In the genomic region with DNA sequence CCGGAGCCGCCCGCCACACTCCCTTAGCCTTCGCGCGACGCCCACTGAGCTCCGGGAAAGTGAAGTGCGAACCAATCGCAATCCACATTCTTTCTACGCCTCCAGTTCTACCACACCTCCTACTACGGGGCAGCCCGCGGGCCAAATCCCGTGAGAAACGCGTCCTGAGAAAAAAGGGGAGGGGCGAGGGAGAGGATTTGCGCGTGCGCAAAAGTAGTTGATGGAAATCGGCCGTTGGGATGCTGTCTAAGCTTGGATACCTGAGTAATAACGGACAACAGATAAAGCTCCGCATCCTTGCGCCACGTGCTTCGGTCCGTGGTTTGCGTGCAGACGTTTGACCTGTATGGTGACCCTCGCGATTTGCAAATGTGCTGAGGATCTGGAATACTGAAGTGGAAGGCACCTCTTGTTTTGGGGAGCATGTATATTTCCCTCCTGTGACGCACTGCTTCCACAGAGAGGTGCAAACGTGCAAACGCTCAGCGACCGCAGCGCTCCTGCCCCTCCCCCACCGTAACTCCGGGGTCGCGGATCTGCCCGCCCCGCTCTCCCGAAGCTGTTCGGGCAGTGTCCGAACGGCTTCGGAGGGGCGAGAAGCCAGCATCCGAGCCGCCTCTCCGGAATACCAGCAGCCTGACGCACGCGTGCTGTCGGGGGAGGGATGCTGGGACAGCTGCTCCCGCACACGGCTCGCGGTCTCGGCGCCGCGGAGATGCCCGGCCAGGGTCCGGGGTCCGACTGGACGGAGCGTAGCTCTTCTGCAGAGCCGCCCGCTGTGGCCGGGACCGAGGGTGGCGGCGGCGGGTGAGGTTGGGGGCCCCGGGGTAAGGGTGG, we compare ENCODE assay signal across 1 cellular context.
TF ChIP-seq lines count a peak whose summit lies in the region.

A gene with protein sequence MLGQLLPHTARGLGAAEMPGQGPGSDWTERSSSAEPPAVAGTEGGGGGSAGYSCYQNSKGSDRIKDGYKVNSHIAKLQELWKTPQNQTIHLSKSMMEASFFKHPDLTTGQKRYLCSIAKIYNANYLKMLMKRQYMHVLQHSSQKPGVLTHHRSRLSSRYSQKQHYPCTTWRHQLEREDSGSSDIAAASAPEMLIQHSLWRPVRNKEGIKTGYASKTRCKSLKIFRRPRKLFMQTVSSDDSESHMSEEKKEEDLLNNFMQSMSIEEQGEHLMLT (plus strand): TSS at position 634 of the 837 bp plus-strand sequence. CDS start 31 bp downstream, at position 665.
TSS of gene GPN3 (minus strand) at position 46 of the 837 bp plus-strand sequence. CDS start 54 bp downstream, outside the sequence.

TF ChIP-seq in K562, 482 proteins besides CTCF, POLR2A, EP300 and RAD21 (continued from another document and continues in another):
- TF ChIP-seq, protein P1, sequence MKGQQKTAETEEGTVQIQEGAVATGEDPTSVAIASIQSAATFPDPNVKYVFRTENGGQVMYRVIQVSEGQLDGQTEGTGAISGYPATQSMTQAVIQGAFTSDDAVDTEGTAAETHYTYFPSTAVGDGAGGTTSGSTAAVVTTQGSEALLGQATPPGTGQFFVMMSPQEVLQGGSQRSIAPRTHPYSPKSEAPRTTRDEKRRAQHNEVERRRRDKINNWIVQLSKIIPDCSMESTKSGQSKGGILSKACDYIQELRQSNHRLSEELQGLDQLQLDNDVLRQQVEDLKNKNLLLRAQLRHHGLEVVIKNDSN (CRISPR knock-in tag; IDR thresholded peaks at IDR 0.05) = peak; percentile 83
- TF ChIP-seq FOXM1 (IDR thresholded peaks at IDR 0.05; ENCODE audit: low read depth) = peak; percentile 77
- TF ChIP-seq FOXM1 (CRISPR knock-in tag; IDR thresholded peaks at IDR 0.05; ENCODE audit: low read depth) = no peak
- TF ChIP-seq ELF2 (CRISPR knock-in tag; IDR thresholded peaks at IDR 0.05) = no peak
- TF ChIP-seq PCBP1 (IDR thresholded peaks at IDR 0.05; ENCODE audit: low read depth, low read length, poor library complexity, severe bottlenecking) = no peak
- TF ChIP-seq MAZ (CRISPR knock-in tag; conservative IDR thresholded peaks at IDR 0.05 in 1 of 2, IDR thresholded peaks at IDR 0.05 in 1 of 2) = peak; percentile 80 to 98
- TF ChIP-seq DEAF1 (CRISPR knock-in tag; IDR thresholded peaks at IDR 0.05) = peak; percentile 99
- TF ChIP-seq POLR2AphosphoS5 (IDR thresholded peaks at IDR 0.05; ENCODE audit: control insufficient read depth, insufficient read depth, low read depth, low read length) = peak; percentile 80; the same call in 1 of the 2 replicates
- TF ChIP-seq BRF1 (IDR thresholded peaks at IDR 0.05; ENCODE audit: borderline replicate concordance, extremely low read depth, insufficient read length) = no peak
- no peak for TF ChIP-seq ZNF3 (CRISPR knock-in tag; IDR thresholded peaks at IDR 0.05)
- TF ChIP-seq NR2C2 (CRISPR knock-in tag; IDR thresholded peaks at IDR 0.05) = no peak
- TF ChIP-seq NR2C2 (tag; IDR thresholded peaks at IDR 0.05) = peak; percentile 60; the same call in 1 of the 2 replicates
- no peak for TF ChIP-seq PTTG1 (tag; IDR thresholded peaks at IDR 0.05; ENCODE audit: low read depth)
- TF ChIP-seq ZMIZ1 (IDR thresholded peaks at IDR 0.05; ENCODE audit: low read depth in 2 of 2, low read length in 2 of 2) = no peak
- TF ChIP-seq POU5F1 (IDR thresholded peaks at IDR 0.05; ENCODE audit: borderline replicate concordance, low read depth, low read length, partially characterized antibody) = peak; percentile 98
- no peak for TF ChIP-seq FOXO4 (CRISPR knock-in tag; IDR thresholded peaks at IDR 0.05)
- TF ChIP-seq ZNF717 (CRISPR knock-in tag; IDR thresholded peaks at IDR 0.05) = no peak
- TF ChIP-seq GATAD2A (IDR thresholded peaks at IDR 0.05) = peak; percentile 100
- peak; percentile 34; the same call in 1 of the 2 replicates for TF ChIP-seq RAD51 (IDR thresholded peaks at IDR 0.05; ENCODE audit: borderline replicate concordance, low read depth)
- no peak for TF ChIP-seq ZNF347 (CRISPR knock-in tag; IDR thresholded peaks at IDR 0.05; ENCODE audit: low read depth)
- TF ChIP-seq ZNF77 (CRISPR knock-in tag; IDR thresholded peaks at IDR 0.05) = no peak
- no peak for TF ChIP-seq HLTF (IDR thresholded peaks at IDR 0.05)
- TF ChIP-seq TAF9B (IDR thresholded peaks at IDR 0.05; ENCODE audit: partially characterized antibody) = no peak
- TF ChIP-seq, protein P2, sequence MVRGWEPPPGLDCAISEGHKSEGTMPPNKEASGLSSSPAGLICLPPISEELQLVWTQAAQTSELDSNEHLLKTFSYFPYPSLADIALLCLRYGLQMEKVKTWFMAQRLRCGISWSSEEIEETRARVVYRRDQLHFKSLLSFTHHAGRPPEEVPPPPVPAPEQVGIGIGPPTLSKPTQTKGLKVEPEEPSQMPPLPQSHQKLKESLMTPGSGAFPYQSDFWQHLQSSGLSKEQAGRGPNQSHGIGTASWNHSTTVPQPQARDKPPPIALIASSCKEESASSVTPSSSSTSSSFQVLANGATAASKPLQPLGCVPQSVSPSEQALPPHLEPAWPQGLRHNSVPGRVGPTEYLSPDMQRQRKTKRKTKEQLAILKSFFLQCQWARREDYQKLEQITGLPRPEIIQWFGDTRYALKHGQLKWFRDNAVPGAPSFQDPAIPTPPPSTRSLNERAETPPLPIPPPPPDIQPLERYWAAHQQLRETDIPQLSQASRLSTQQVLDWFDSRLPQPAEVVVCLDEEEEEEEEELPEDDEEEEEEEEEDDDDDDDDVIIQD (CRISPR knock-in tag; IDR thresholded peaks at IDR 0.05) = no peak
- TF ChIP-seq FOXA3 (CRISPR knock-in tag; conservative IDR thresholded peaks at IDR 0.05 in 1 of 2, IDR thresholded peaks at IDR 0.05 in 1 of 2) = no peak
- peak; percentile 34 to 50; a peak in 2 of 4 replicates for TF ChIP-seq SIN3A (IDR thresholded peaks at IDR 0.05; ENCODE audit: borderline replicate concordance in 2 of 2, control insufficient read depth in 1 of 2, low read depth in 2 of 2, low read length in 2 of 2)
- TF ChIP-seq, protein P3, sequence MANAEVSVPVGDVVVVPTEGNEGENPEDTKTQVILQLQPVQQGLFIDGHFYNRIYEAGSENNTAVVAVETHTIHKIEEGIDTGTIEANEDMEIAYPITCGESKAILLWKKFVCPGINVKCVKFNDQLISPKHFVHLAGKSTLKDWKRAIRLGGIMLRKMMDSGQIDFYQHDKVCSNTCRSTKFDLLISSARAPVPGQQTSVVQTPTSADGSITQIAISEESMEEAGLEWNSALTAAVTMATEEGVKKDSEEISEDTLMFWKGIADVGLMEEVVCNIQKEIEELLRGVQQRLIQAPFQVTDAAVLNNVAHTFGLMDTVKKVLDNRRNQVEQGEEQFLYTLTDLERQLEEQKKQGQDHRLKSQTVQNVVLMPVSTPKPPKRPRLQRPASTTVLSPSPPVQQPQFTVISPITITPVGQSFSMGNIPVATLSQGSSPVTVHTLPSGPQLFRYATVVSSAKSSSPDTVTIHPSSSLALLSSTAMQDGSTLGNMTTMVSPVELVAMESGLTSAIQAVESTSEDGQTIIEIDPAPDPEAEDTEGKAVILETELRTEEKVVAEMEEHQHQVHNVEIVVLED (CRISPR knock-in tag; IDR thresholded peaks at IDR 0.05) = peak; percentile 15; the same call in 1 of the 2 replicates
- TF ChIP-seq PHF20 (IDR thresholded peaks at IDR 0.05; ENCODE audit: partially characterized antibody) = peak; percentile 24
- peak; percentile 73 for TF ChIP-seq JUND (IDR thresholded peaks at IDR 0.05; ENCODE audit: borderline replicate concordance, low read depth, low read length)
- TF ChIP-seq JUND (tag; IDR thresholded peaks at IDR 0.05; ENCODE audit: borderline replicate concordance, low read depth, low read length) = peak; percentile 71; the same call in 2 of the 3 replicates
- no peak for TF ChIP-seq PURB (CRISPR knock-in tag; IDR thresholded peaks at IDR 0.05; ENCODE audit: low read depth)
- TF ChIP-seq, protein P4, sequence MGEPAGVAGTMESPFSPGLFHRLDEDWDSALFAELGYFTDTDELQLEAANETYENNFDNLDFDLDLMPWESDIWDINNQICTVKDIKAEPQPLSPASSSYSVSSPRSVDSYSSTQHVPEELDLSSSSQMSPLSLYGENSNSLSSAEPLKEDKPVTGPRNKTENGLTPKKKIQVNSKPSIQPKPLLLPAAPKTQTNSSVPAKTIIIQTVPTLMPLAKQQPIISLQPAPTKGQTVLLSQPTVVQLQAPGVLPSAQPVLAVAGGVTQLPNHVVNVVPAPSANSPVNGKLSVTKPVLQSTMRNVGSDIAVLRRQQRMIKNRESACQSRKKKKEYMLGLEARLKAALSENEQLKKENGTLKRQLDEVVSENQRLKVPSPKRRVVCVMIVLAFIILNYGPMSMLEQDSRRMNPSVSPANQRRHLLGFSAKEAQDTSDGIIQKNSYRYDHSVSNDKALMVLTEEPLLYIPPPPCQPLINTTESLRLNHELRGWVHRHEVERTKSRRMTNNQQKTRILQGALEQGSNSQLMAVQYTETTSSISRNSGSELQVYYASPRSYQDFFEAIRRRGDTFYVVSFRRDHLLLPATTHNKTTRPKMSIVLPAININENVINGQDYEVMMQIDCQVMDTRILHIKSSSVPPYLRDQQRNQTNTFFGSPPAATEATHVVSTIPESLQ (CRISPR knock-in tag; IDR thresholded peaks at IDR 0.05) = peak; percentile 74; the same call in 1 of the 2 replicates
- TF ChIP-seq NFE2 (IDR thresholded peaks at IDR 0.05; ENCODE audit: low read depth) = peak; percentile 36; the same call in 1 of the 2 replicates
- TF ChIP-seq TCFL5 (CRISPR knock-in tag; conservative IDR thresholded peaks at IDR 0.05) = no peak
- no peak for TF ChIP-seq ZFP1 (CRISPR knock-in tag; IDR thresholded peaks at IDR 0.05)
- TF ChIP-seq GTF2E2 (tag; IDR thresholded peaks at IDR 0.05) = 0 out of 2 replicates have a peak, but pooled peaks have one; percentile 20
- peak; percentile 90 for TF ChIP-seq ZEB2 (IDR thresholded peaks at IDR 0.05)
- no peak for TF ChIP-seq KAT2B (IDR thresholded peaks at IDR 0.05; ENCODE audit: low read depth, low read length)
- no peak for TF ChIP-seq THRAP3 (IDR thresholded peaks at IDR 0.05; ENCODE audit: borderline replicate concordance)
- TF ChIP-seq ZBTB7A (IDR thresholded peaks at IDR 0.05; ENCODE audit: borderline replicate concordance, control insufficient read depth, low read depth, low read length) = peak; percentile 25; the same call in 1 of the 2 replicates
- peak; percentile 85 for TF ChIP-seq C11orf30 (IDR thresholded peaks at IDR 0.05; ENCODE audit: low read depth)
- 0 out of 2 replicates have a peak, but pooled peaks have one; percentile 24 for TF ChIP-seq CBFA2T3 (IDR thresholded peaks at IDR 0.05)
- TF ChIP-seq SRF (CRISPR knock-in tag; IDR thresholded peaks at IDR 0.05) = peak; percentile 14 to 40; a peak in 1 of 4 replicates
- peak; percentile 62; the same call in 1 of the 2 replicates for TF ChIP-seq MTA1 (IDR thresholded peaks at IDR 0.05; ENCODE audit: borderline replicate concordance)
- no peak for TF ChIP-seq BCL6 (CRISPR knock-in tag; IDR thresholded peaks at IDR 0.05)
- peak; percentile 68 for TF ChIP-seq HMGXB4 (CRISPR knock-in tag; IDR thresholded peaks at IDR 0.05)
- TF ChIP-seq ZC3H11A (IDR thresholded peaks at IDR 0.05; ENCODE audit: low read depth, low read length) = no peak
- TF ChIP-seq MAFK (IDR thresholded peaks at IDR 0.05; ENCODE audit: low read length) = no peak
